ENCODE assay signal across 15 cellular contexts in the genomic region with DNA sequence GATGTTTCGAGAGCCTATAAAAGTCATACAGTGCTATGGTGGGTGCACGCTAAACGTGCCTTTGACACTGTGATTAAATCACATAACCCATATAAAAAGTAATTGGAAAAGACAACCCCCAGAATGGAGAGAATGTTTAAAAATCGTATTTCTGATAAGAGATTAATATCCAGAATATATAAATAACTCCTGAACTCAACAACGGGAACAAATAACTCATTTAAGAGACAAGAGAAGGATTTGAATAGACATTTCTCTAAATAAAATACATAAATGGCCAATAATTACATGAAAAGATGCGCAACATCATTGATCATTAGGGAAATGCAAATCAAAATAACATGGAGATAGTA. TPM values are rescaled to one million over a fixed set of nuclear protein-coding genes. Genes with fewer than 3 reads are reported as not detected.
DNase-seq lines count a peak whose midpoint lies in the region; ATAC-seq and TF ChIP-seq lines count a peak whose summit lies in the region.
"Had no signal": no experiment of that assay in that cellular context is flagged by ENCODE, and none has a peak within 500 bp of the region (broad histone marks: within the 10 kb centered on the region; RNA-seq: fewer than 3 reads in every experiment).

No MANE protein-coding gene starts in this region.

- H3K36me3 ChIP-seq in HEK293 (ENCODE audit: control insufficient read depth in 2 of 2, insufficient read depth in 1 of 2, low read length in 2 of 2) (no peaks in the 10 kb centered on the region), adipocyte (ENCODE audit: control insufficient read depth, insufficient read depth, low read length, severe bottlenecking) (no peaks in the 10 kb centered on the region), thoracic aorta (no peaks in the 10 kb centered on the region)
- H3K36me3 ChIP-seq: stomach, vagina had no signal

- peaks cover 13% of the 10 kb centered on the region for H3K4me1 Mint-ChIP-seq in mesothelial cell of epicardium
- peaks cover 0 to 8% of the 10 kb centered on the region in 2 donors for H3K4me1 Mint-ChIP-seq in natural killer cell treated with Interleukin-12 subunit alpha and Interleukin-12 subunit beta and Interleukin-15 and Interleukin-18, amount 100 ng/mL, for 72 hours (ENCODE audit: low read depth in 2 of 2)
- H3K4me1 Mint-ChIP-seq: B cell had no signal

- H3K9ac ChIP-seq in adipocyte (ENCODE audit: low read length), result no peak overlapping the region

- POLR2A ChIA-PET in HEK293 (lab: Yijun Ruan, JAX), result interaction anchor here (0.5 to 2.3 kb wide), 7 partner anchors 9 to 185 kb away, joined by 4 to 12 read pairs (median 5); a partner anchor contains a TSS

- CTCF ChIA-PET in HEK293 (lab: Yijun Ruan, JAX), result interaction anchor here (0.5 to 8.5 kb wide), 97 partner anchors 8 to 706 kb away, joined by 3 to 625 read pairs (median 4); a partner anchor contains a TSS

- no peak overlapping the region for H3K27ac Mint-ChIP-seq in mesothelial cell of epicardium
- H3K27ac Mint-ChIP-seq in natural killer cell treated with Interleukin-12 subunit alpha and Interleukin-12 subunit beta and Interleukin-15 and Interleukin-18, amount 100 ng/mL, for 72 hours, result no peak overlapping the region
- H3K27ac Mint-ChIP-seq: activated CD4-positive, alpha-beta T cell treated with anti-CD3 and anti-CD28 coated beads, Interleukin-2, amount 10 ng/mL, durations not matched to agents 7 days and 5 days; activated naive CD4-positive, alpha-beta T cell treated with anti-CD3 and anti-CD28 coated beads, Interleukin-2, amount 10 ng/mL, durations not matched to agents 7 days and 5 days; B cell had no signal

- H3K4me3 Mint-ChIP-seq in mesothelial cell of epicardium, result peak overlapping the region; percentile 80
- H3K4me3 Mint-ChIP-seq in natural killer cell treated with Interleukin-12 subunit alpha and Interleukin-12 subunit beta and Interleukin-15 and Interleukin-18, amount 100 ng/mL, for 72 hours, result no peak overlapping the region
- H3K4me3 Mint-ChIP-seq: activated CD4-positive, alpha-beta T cell treated with anti-CD3 and anti-CD28 coated beads, Interleukin-2, amount 10 ng/mL, durations not matched to agents 7 days and 5 days; activated naive CD4-positive, alpha-beta T cell treated with anti-CD3 and anti-CD28 coated beads, Interleukin-2, amount 10 ng/mL, durations not matched to agents 7 days and 5 days; B cell had no signal

- H3K9me3 Mint-ChIP-seq in mesothelial cell of epicardium, result no peaks in the 10 kb centered on the region
- no peaks in the 10 kb centered on the region for H3K9me3 Mint-ChIP-seq in natural killer cell treated with Interleukin-12 subunit alpha and Interleukin-12 subunit beta and Interleukin-15 and Interleukin-18, amount 100 ng/mL, for 72 hours

- peaks cover 36% of the 10 kb centered on the region for H3K27me3 ChIP-seq in adipocyte (replicated peaks; ENCODE audit: control insufficient read depth, insufficient read depth, low read length)
- H3K27me3 ChIP-seq in thoracic aorta (replicated peaks; ENCODE audit: insufficient read depth), result peaks cover 11% of the 10 kb centered on the region
- H3K27me3 ChIP-seq: vagina had no signal

- H3K36me3 Mint-ChIP-seq in mesothelial cell of epicardium, result no peaks in the 10 kb centered on the region
- H3K36me3 Mint-ChIP-seq in natural killer cell treated with Interleukin-12 subunit alpha and Interleukin-12 subunit beta and Interleukin-15 and Interleukin-18, amount 100 ng/mL, for 72 hours, result no peaks in the 10 kb centered on the region
- H3K36me3 Mint-ChIP-seq: activated naive CD4-positive, alpha-beta T cell treated with anti-CD3 and anti-CD28 coated beads, Interleukin-2, amount 10 ng/mL, durations not matched to agents 7 days and 5 days had no signal

- H3K4me1 ChIP-seq in HEK293 (ENCODE audit: control insufficient read depth, insufficient read depth, low read length) (peaks cover 5% of the 10 kb centered on the region), adipocyte (ENCODE audit: control insufficient read depth, insufficient read depth, low read length) (peaks cover 15% of the 10 kb centered on the region), thoracic aorta (ENCODE audit: control insufficient read depth in 1 of 2, low read depth in 2 of 2) (peaks cover 0 to 9% of the 10 kb centered on the region in 2 donors)

- no peak for ATAC-seq in thoracic aorta (ENCODE audit: insufficient number of reproducible peaks, low FRiP score, low read depth)
- no peak for ATAC-seq in natural killer cell treated with Interleukin-12 subunit alpha and Interleukin-12 subunit beta and Interleukin-15 and Interleukin-18, amount 100 ng/mL, for 72 hours
- no peak for ATAC-seq in GM21423 (IDR thresholded peaks at IDR 0.05; ENCODE audit: unreplicated experiment)

- TF ChIP-seq CTCF in HEK293 (tag by site-specific recombination; IDR thresholded peaks at IDR 0.05), result no peak
- peak; percentile 20 for TF ChIP-seq CTCF in mesothelial cell of epicardium (IDR thresholded peaks at IDR 0.05; ENCODE audit: unreplicated experiment)
- no peak for TF ChIP-seq CTCF in thoracic aorta (IDR thresholded peaks at IDR 0.05)
- TF ChIP-seq CTCF in GM20000 (IDR thresholded peaks at IDR 0.05; ENCODE audit: extremely low read depth, missing control alignments), result no peak

- no peaks in the 10 kb centered on the region for H3K9me3 ChIP-seq in HEK293 (ENCODE audit: control insufficient read depth, insufficient read depth, low read depth, low read length)
- H3K9me3 ChIP-seq in adipocyte (ENCODE audit: control insufficient read depth, low read length), result peaks cover 4% of the 10 kb centered on the region
- H3K9me3 ChIP-seq in thoracic aorta, result no peaks in the 10 kb centered on the region
- H3K9me3 ChIP-seq: vagina had no signal

- no peak overlapping the region for H3K4me3 ChIP-seq in HEK293 (ENCODE audit: low read depth, low read length)
- H3K4me3 ChIP-seq in adipocyte (ENCODE audit: low read length), result peak overlapping the region; percentile 59
- peak overlapping the region; percentile 25 for H3K4me3 ChIP-seq in thoracic aorta

- DNase-seq in adipocyte (ENCODE audit: low read depth), result no peak
- DNase-seq in mesothelial cell of epicardium (ENCODE audit: low spot score in 2 of 2, unreplicated experiment in 2 of 2), result no peak
- DNase-seq in thoracic aorta (ENCODE audit: low spot score), result no peak
- no peak for DNase-seq in natural killer cell treated with Interleukin-12 subunit alpha and Interleukin-12 subunit beta and Interleukin-15 and Interleukin-18, amount 100 ng/mL, for 72 hours (ENCODE audit: low spot score)
- no peak for DNase-seq in GM20000 (ENCODE audit: low spot score)

- H3K27me3 Mint-ChIP-seq in mesothelial cell of epicardium (ENCODE audit: low read depth), result peaks cover 55% of the 10 kb centered on the region
- peaks cover 61 to 81% of the 10 kb centered on the region in 2 donors for H3K27me3 Mint-ChIP-seq in natural killer cell treated with Interleukin-12 subunit alpha and Interleukin-12 subunit beta and Interleukin-15 and Interleukin-18, amount 100 ng/mL, for 72 hours

- no peak overlapping the region for H3K27ac ChIP-seq in HEK293 (ENCODE audit: extremely low read depth, low read depth, low read length)
- no peak overlapping the region for H3K27ac ChIP-seq in thoracic aorta
- H3K27ac ChIP-seq: epithelial cell of prostate, foreskin keratinocyte, stomach, vagina had no signal

TF ChIP-seq in HEK293, 187 proteins besides CTCF, POLR2A, EP300 and RAD21 (continues in another document):
- TF ChIP-seq ZNF366 (tag by site-specific recombination; conservative IDR thresholded peaks at IDR 0.05), result 0 out of 2 replicates have a peak, but pooled peaks have one; percentile 35
- no peak for TF ChIP-seq ZNF830 (tag by site-specific recombination; IDR thresholded peaks at IDR 0.05; ENCODE audit: low read depth)
- TF ChIP-seq, protein P1, sequence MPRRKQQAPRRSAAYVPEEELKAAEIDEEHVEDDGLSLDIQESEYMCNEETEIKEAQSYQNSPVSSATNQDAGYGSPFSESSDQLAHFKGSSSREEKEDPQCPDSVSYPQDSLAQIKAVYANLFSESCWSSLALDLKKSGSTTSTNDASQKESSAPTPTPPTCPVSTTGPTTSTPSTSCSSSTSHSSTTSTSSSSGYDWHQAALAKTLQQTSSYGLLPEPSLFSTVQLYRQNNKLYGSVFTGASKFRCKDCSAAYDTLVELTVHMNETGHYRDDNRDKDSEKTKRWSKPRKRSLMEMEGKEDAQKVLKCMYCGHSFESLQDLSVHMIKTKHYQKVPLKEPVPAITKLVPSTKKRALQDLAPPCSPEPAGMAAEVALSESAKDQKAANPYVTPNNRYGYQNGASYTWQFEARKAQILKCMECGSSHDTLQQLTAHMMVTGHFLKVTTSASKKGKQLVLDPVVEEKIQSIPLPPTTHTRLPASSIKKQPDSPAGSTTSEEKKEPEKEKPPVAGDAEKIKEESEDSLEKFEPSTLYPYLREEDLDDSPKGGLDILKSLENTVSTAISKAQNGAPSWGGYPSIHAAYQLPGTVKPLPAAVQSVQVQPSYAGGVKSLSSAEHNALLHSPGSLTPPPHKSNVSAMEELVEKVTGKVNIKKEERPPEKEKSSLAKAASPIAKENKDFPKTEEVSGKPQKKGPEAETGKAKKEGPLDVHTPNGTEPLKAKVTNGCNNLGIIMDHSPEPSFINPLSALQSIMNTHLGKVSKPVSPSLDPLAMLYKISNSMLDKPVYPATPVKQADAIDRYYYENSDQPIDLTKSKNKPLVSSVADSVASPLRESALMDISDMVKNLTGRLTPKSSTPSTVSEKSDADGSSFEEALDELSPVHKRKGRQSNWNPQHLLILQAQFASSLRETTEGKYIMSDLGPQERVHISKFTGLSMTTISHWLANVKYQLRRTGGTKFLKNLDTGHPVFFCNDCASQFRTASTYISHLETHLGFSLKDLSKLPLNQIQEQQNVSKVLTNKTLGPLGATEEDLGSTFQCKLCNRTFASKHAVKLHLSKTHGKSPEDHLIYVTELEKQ (tag by site-specific recombination; IDR thresholded peaks at IDR 0.05; ENCODE audit: borderline replicate concordance), result no peak
- TF ChIP-seq ZNF843 (tag by site-specific recombination; IDR thresholded peaks at IDR 0.05), result 0 out of 2 replicates have a peak, but pooled peaks have one; percentile 6
- TF ChIP-seq ZNF214 (tag by site-specific recombination; IDR thresholded peaks at IDR 0.05; ENCODE audit: borderline replicate concordance), result no peak
- TF ChIP-seq ZBTB8A (tag by site-specific recombination; IDR thresholded peaks at IDR 0.05), result 0 out of 2 replicates have a peak, but pooled peaks have one; percentile 7
- no peak for TF ChIP-seq KLF1 (tag by site-specific recombination; IDR thresholded peaks at IDR 0.05)
- TF ChIP-seq ZBTB1 (tag by site-specific recombination; IDR thresholded peaks at IDR 0.05), result no peak

RNA-seq across cellular contexts. Expression of a gene that starts 37.0 kb away (rescaled TPM):
- total RNA-seq in mesothelial cell of epicardium (1.8 to 2.8 TPM (median 2.4 TPM) in 3 replicates), thoracic aorta (not detected)
- not detected for total RNA-seq in natural killer cell treated with Interleukin-12 subunit alpha and Interleukin-12 subunit beta and Interleukin-15 and Interleukin-18, amount 100 ng/mL, for 72 hours
- total RNA-seq: activated CD4-positive, alpha-beta T cell treated with anti-CD3 and anti-CD28 coated beads, Interleukin-2, amount 10 ng/mL, durations not matched to agents 7 days and 5 days; B cell; foreskin keratinocyte; omental fat pad; stomach; vagina had no signal

RNA-seq across cellular contexts. Expression of a gene that starts 46.7 kb away (rescaled TPM):
- total RNA-seq in mesothelial cell of epicardium, result not detected in 3 replicates
- total RNA-seq in thoracic aorta, result not detected
- total RNA-seq in natural killer cell treated with Interleukin-12 subunit alpha and Interleukin-12 subunit beta and Interleukin-15 and Interleukin-18, amount 100 ng/mL, for 72 hours, result not detected
- total RNA-seq: activated CD4-positive, alpha-beta T cell treated with anti-CD3 and anti-CD28 coated beads, Interleukin-2, amount 10 ng/mL, durations not matched to agents 7 days and 5 days; B cell; omental fat pad; stomach; vagina had no signal

RNA-seq across cellular contexts. Expression of a gene that starts 54.9 kb away (rescaled TPM):
- not detected in 3 replicates for total RNA-seq in mesothelial cell of epicardium
- not detected for total RNA-seq in thoracic aorta
- not detected for total RNA-seq in natural killer cell treated with Interleukin-12 subunit alpha and Interleukin-12 subunit beta and Interleukin-15 and Interleukin-18, amount 100 ng/mL, for 72 hours
- total RNA-seq: activated CD4-positive, alpha-beta T cell treated with anti-CD3 and anti-CD28 coated beads, Interleukin-2, amount 10 ng/mL, durations not matched to agents 7 days and 5 days; B cell; foreskin keratinocyte; omental fat pad; stomach; vagina had no signal
